10 cellular contexts compared by ENCODE assay signal in the genomic region with DNA sequence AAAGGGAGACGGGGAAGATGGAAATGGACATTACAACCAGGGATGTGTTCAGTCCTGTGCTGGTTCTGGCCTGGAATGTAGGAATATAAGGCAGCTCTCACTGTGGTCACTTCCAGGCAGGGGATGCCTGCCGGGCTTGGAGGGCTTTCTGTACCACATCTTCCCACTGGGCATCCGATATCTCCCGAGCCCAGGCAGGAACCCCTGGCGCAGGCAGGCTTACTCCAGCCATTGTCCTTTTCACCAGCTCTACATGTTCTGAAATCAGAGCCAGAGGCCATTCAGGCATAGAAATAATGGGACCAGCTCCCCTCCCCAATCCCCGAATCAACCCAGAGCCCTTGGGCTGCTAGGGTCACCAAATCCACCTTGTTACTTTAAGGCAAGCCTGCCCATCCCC. TPM values are rescaled to one million over a fixed set of nuclear protein-coding genes. Genes with fewer than 3 reads are reported as not detected.
DNase-seq lines count a peak whose midpoint lies in the region; ATAC-seq and TF ChIP-seq lines count a peak whose summit lies in the region.
"Had no signal": no experiment of that assay in that cellular context is flagged by ENCODE, and none has a peak within 500 bp of the region (broad histone marks: within the 10 kb centered on the region; RNA-seq: fewer than 3 reads in every experiment).

No MANE protein-coding gene starts in this region.

- H3K27me3 ChIP-seq in SJCRH30: no peaks in the 10 kb centered on the region
- no peaks in the 10 kb centered on the region for H3K27me3 ChIP-seq in rectal smooth muscle tissue (ENCODE audit: control insufficient read depth, insufficient read depth, low read length)
- H3K27me3 ChIP-seq: uterus had no signal

- DNase-seq in T-helper 2 cell treated with Interferon-gamma antibody and Interleukin-4, amounts not matched to agents 5 μg/mL and 100 μg/mL, for 36 hours (ENCODE audit: low spot score): no peak
- DNase-seq in T-helper 2 cell (no peak), SJCRH30 (no peak), epithelial cell of proximal tubule (ENCODE audit: low read depth) (no peak), nucleus accumbens (lab: John Stamatoyannopoulos, UW) (no peak), GOT3 (lab: John Stamatoyannopoulos, UW) (no peak)
- DNase-seq: NCI-H187, uterus had no signal

- peaks cover 34% of the 10 kb centered on the region for H3K4me1 Mint-ChIP-seq in T-helper 2 cell treated with Interferon-gamma antibody and Interleukin-4, amounts not matched to agents 5 μg/mL and 100 μg/mL, for 36 hours (ENCODE audit: low read depth)

- TF ChIP-seq CTCF in epithelial cell of proximal tubule (conservative IDR thresholded peaks at IDR 0.05; ENCODE audit: low read depth, low read length): no peak

- H3K9me3 Mint-ChIP-seq in T-helper 2 cell treated with Interferon-gamma antibody and Interleukin-4, amounts not matched to agents 5 μg/mL and 100 μg/mL, for 36 hours: no peaks in the 10 kb centered on the region

- H3K4me1 ChIP-seq in SJCRH30 (peaks cover 5% of the 10 kb centered on the region; the same call in 1 of the 2 replicates), rectal smooth muscle tissue (ENCODE audit: control insufficient read depth, insufficient read depth, low read length) (peaks cover 17% of the 10 kb centered on the region)

- no peak overlapping the region for H3K27ac ChIP-seq in SJCRH30
- no peak overlapping the region for H3K27ac ChIP-seq in rectal smooth muscle tissue (ENCODE audit: low read depth, low read length)

- no peak overlapping the region for H3K27ac Mint-ChIP-seq in T-helper 2 cell treated with Interferon-gamma antibody and Interleukin-4, amounts not matched to agents 5 μg/mL and 100 μg/mL, for 36 hours

- no peak overlapping the region for H3K9ac ChIP-seq in rectal smooth muscle tissue (ENCODE audit: low read length)

- peaks cover 24% of the 10 kb centered on the region for H3K36me3 ChIP-seq in SJCRH30
- peaks cover 24% of the 10 kb centered on the region for H3K36me3 ChIP-seq in rectal smooth muscle tissue (ENCODE audit: control insufficient read depth, insufficient read depth, low read length)
- H3K36me3 ChIP-seq: uterus had no signal

- no peaks in the 10 kb centered on the region for H3K9me3 ChIP-seq in SJCRH30 (replicated peaks)
- H3K9me3 ChIP-seq: uterus had no signal

- H3K27me3 Mint-ChIP-seq in T-helper 2 cell treated with Interferon-gamma antibody and Interleukin-4, amounts not matched to agents 5 μg/mL and 100 μg/mL, for 36 hours (ENCODE audit: low read depth): no peaks in the 10 kb centered on the region

- H3K36me3 Mint-ChIP-seq in T-helper 2 cell treated with Interferon-gamma antibody and Interleukin-4, amounts not matched to agents 5 μg/mL and 100 μg/mL, for 36 hours (ENCODE audit: low read depth): peaks cover 49% of the 10 kb centered on the region

- ATAC-seq in GM21367 (IDR thresholded peaks at IDR 0.05; ENCODE audit: unreplicated experiment): no peak

- H3K4me3 Mint-ChIP-seq in T-helper 2 cell treated with Interferon-gamma antibody and Interleukin-4, amounts not matched to agents 5 μg/mL and 100 μg/mL, for 36 hours: peak overlapping the region; percentile 97

- peak overlapping the region; percentile 63; the same call in 1 of the 2 replicates for H3K4me3 ChIP-seq in SJCRH30
- peak overlapping the region; percentile 80 for H3K4me3 ChIP-seq in epithelial cell of proximal tubule (ENCODE audit: low read depth, low read length)
- H3K4me3 ChIP-seq in rectal smooth muscle tissue (ENCODE audit: low read length): peak overlapping the region; percentile 78

RNA-seq across cellular contexts. Expression of a gene that starts 1.4 kb away (rescaled TPM):
- 67.6 and 81.1 TPM in 2 replicates for total RNA-seq in SJCRH30 (2014; rRNA removed; shearing (Covaris generic))
- total RNA-seq in epithelial cell of proximal tubule: 108 and 122 TPM in 2 replicates

RNA-seq across cellular contexts. Expression of a gene that starts 1.7 kb away (rescaled TPM):
- 115 and 123 TPM in 2 replicates for total RNA-seq in SJCRH30 (2014; rRNA removed; shearing (Covaris generic))
- total RNA-seq in epithelial cell of proximal tubule: 70.8 and 109 TPM in 2 replicates

RNA-seq across cellular contexts. Expression of a gene that starts 9.1 kb away (rescaled TPM):
- 95.4 and 95.8 TPM in 2 replicates for total RNA-seq in SJCRH30 (2014; rRNA removed; shearing (Covaris generic))
- 71.2 and 163 TPM in 2 replicates for total RNA-seq in epithelial cell of proximal tubule

RNA-seq across cellular contexts. Expression of a gene that starts 28.0 kb away (rescaled TPM):
- total RNA-seq in SJCRH30 (2014; rRNA removed; shearing (Covaris generic)): 70.2 and 71.9 TPM in 2 replicates
- total RNA-seq in epithelial cell of proximal tubule: 66.4 and 94.2 TPM in 2 replicates

RNA-seq across cellular contexts. Expression of a gene that starts 33.4 kb away (rescaled TPM):
- total RNA-seq in SJCRH30 (2014; rRNA removed; shearing (Covaris generic)): 11.4 and 11.5 TPM in 2 replicates
- 19.5 and 22.4 TPM in 2 replicates for total RNA-seq in epithelial cell of proximal tubule
